1 cellular context compared by ENCODE assay signal in the genomic region with DNA sequence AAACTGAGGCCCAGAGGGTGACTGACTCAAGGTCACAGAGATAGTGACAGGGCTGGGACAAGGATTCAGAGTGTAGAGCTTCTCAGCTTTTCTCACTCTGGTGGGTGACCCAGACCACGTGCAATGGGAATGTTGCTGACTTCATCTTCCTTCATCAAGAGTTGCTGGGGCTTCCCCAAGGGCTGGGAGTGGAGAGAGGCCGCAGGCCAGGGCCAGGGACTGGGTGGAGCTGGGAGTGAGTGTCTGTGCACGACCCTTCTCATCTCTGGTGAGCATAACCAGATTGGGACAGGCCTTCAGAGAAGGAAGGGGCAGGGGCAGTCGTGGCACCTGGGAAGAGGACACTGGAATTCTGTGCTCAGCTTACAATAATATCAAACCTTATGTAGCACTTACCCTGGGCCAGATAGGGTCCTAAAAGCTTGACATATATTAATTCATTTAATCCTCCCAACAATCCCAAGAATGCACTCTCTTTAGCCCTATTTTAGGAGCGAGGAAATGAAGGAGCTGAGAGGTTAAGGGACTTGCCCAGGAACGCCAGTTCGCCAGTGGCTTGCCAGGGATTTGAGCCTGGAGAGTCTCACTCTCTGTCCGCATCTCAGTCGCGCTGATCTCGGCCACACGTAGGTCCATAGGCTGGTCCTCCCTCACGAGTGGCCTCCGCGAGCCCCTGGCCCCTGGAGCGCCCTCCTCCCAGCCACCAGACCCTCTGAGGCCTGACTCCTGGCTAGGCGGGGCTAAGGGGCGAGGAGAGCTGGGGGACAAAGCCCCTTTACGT.
TF ChIP-seq lines count a peak whose summit lies in the region.

No MANE protein-coding gene starts in this region.

TF ChIP-seq in endothelial cell of umbilical vein, 7 proteins besides CTCF, POLR2A, EP300 and RAD21:
- TF ChIP-seq EZH2 (IDR thresholded peaks at IDR 0.05; ENCODE audit: borderline replicate concordance, low read depth, low read length, severe bottlenecking) (no peak), MYC (IDR thresholded peaks at IDR 0.05; ENCODE audit: low read depth, low read length) (no peak)
- TF ChIP-seq, protein P1, sequence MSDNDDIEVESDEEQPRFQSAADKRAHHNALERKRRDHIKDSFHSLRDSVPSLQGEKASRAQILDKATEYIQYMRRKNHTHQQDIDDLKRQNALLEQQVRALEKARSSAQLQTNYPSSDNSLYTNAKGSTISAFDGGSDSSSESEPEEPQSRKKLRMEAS (IDR thresholded peaks at IDR 0.05; ENCODE audit: insufficient read depth, insufficient read length): no peak
